In the genomic region with DNA sequence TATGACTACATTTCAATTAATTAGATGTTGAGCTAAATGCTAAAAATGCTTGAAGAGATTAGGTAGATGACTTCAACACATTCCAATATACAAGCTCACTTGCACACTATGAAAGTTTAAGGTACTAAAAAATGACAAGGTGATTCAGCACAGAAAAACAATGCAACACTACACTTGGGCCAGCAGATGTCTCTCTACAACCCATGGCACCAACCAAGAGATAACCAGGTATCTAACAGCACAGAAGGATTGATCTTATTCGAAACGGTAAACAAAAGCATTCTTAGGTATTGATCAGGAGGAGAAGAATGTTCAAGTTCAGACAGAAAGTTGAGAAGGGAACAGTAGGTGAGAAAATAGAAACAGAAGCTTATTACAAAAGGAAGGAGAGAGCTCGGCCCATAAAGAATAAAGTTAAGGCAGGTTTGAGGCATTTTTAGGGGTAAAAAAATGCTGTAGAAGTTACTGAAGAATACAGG, we compare ENCODE assay signal across 8 cellular contexts.
DNase-seq lines count a peak whose midpoint lies in the region; ATAC-seq, FAIRE-seq and TF ChIP-seq lines count a peak whose summit lies in the region.

No MANE protein-coding gene starts in this region.

- no peak overlapping the region for H3K4me3 ChIP-seq in SK-N-MC
- H3K4me3 ChIP-seq in pancreas, result no peak overlapping the region

- peaks cover 4% of the 10 kb centered on the region for H3K36me3 ChIP-seq in SK-N-MC (ENCODE audit: insufficient read depth, low read length)
- peaks cover 0 to 6% (median 4%) of the 10 kb centered on the region in 3 donors for H3K36me3 ChIP-seq in pancreas

- intact Hi-C loops in pancreas (cut with DNase I), result no loop called here

- no peaks in the 10 kb centered on the region for H3K27me3 ChIP-seq in pancreas

- no peaks in the 10 kb centered on the region; the same call in 1 of the 2 replicates for H3K9me3 ChIP-seq in SK-N-MC (ENCODE audit: low read depth, low read length)
- no peaks in the 10 kb centered on the region for H3K9me3 ChIP-seq in pancreas

- H3K9ac ChIP-seq in SK-N-MC (ENCODE audit: insufficient read length), result no peak overlapping the region

- in situ Hi-C loops in KBM-7 (cut with MboI; ENCODE audit: low pct_unique_long_range_greater_than_20kb, low sequenced_read_pairs), result no loop called here

- TF ChIP-seq CTCF in AG09319 (IDR thresholded peaks at IDR 0.05; ENCODE audit: low read depth, low read length) (peak; percentile 77), pancreas (IDR thresholded peaks at IDR 0.05) (peak; percentile 10 to 37 (median 24))

- ATAC-seq in pancreas, result peak; percentile 64 to 90 (median 83)

- 32 to 33% methylated on average over 3 of the region's 3 CpGs for WGBS in pancreas, 2 donors

- peaks cover 0 to 37% (median 12%) of the 10 kb centered on the region in 3 donors for H3K4me1 ChIP-seq in pancreas

- TF ChIP-seq POLR2A in GM12891 (IDR thresholded peaks at IDR 0.05; ENCODE audit: low read depth, low read length), result no peak

- FAIRE-seq in GM12891 (lab: Jason Lieb, UNC) (peak; percentile 95), pancreas (lab: Jason Lieb, UNC) (peak; percentile 13)

- DNase-seq in AG09319 (ENCODE audit: extremely low read depth, low read depth) (no peak), GM12891 (ENCODE audit: insufficient read length, low spot score) (no peak), KBM-7 (peak; percentile 62), SK-N-MC (ENCODE audit: low read depth, low spot score) (no peak), fibroblast of peridontal ligament (ENCODE audit: extremely low read depth) (peak; percentile 49), pancreas (no peak), COLO668 (lab: John Stamatoyannopoulos, UW; ENCODE audit: unreplicated experiment) (no peak), OCI-M2 (lab: John Stamatoyannopoulos, UW; ENCODE audit: unreplicated experiment) (no peak)

- H3K27ac ChIP-seq in SK-N-MC, result peak overlapping the region; percentile 47
- peak overlapping the region in 1 of 4 donors; percentile 11 for H3K27ac ChIP-seq in pancreas

TF ChIP-seq in GM12891, 5 proteins besides CTCF, POLR2A, EP300 and RAD21:
- TF ChIP-seq SPI1 (IDR thresholded peaks at IDR 0.05; ENCODE audit: low read depth, low read length) (no peak), PAX5 (IDR thresholded peaks at IDR 0.05; ENCODE audit: insufficient read depth, low read length, severe bottlenecking) (no peak), POLR2AphosphoS5 (IDR thresholded peaks at IDR 0.05; ENCODE audit: low read depth, low read length) (no peak), POU2F2 (IDR thresholded peaks at IDR 0.05; ENCODE audit: low read depth, low read length) (no peak), TAF1 (IDR thresholded peaks at IDR 0.05; ENCODE audit: low read depth, low read length) (no peak)

Comparison
In these comparisons a context has a peak if more than half of its experiments do, and no peak if none do; other contexts are left out.
1. DNase-seq: peak in KBM-7 (single experiment) and fibroblast of peridontal ligament (single experiment); none in AG09319 (single experiment), GM12891 (single experiment), SK-N-MC (single experiment), pancreas (0 of 6), COLO668 (single experiment) and OCI-M2 (single experiment).